In the genomic region with DNA sequence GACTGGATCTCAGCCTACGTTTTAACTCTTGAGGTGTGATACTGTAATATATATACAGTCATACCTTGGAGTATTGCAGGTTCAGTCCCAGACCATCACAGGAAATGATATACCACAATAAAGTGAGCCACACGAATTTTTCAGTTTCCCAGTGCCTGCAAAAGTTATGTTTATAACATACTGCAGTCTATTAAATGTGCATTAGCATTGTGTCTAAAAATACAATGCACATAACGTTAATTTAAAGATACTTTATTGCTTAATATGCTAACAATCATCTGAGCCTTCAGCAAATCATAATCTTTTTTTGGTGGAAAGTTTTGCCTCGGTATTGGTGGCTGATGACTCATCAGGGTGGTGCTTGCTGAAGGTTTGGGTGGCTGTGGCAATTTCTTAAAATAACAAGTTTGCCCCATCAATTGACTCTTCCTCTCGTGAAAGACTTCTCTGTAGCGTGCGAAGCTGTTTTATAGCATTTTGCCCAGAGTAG, we compare ENCODE assay signal across 11 cellular contexts. TPM values are rescaled to one million over a fixed set of nuclear protein-coding genes. Genes with fewer than 3 reads are reported as not detected.
A peak's percentile ranks its signal among the peaks of the same experiment; 100 is the strongest.
DNase-seq lines count a peak whose midpoint lies in the region; ATAC-seq and TF ChIP-seq lines count a peak whose summit lies in the region.
"Had no signal": no experiment of that assay in that cellular context is flagged by ENCODE, and none has a peak within 500 bp of the region (broad histone marks: within the 10 kb centered on the region; RNA-seq: fewer than 3 reads in every experiment).

No MANE protein-coding gene starts in this region.

- peaks cover 66% of the 10 kb centered on the region for H3K36me3 Mint-ChIP-seq in T-helper 2 cell treated with Interferon-gamma antibody and Interleukin-4, amounts not matched to agents 5 μg/mL and 100 μg/mL, for 36 hours (ENCODE audit: low read depth)
- peaks cover 29% of the 10 kb centered on the region for H3K36me3 Mint-ChIP-seq in activated naive CD4-positive, alpha-beta T cell treated with anti-CD3 and anti-CD28 coated beads, Interleukin-2, amount 50 U/mL, for 24 hours

- H3K27me3 Mint-ChIP-seq in T-helper 2 cell treated with Interferon-gamma antibody and Interleukin-4, amounts not matched to agents 5 μg/mL and 100 μg/mL, for 36 hours (ENCODE audit: low read depth): no peaks in the 10 kb centered on the region
- no peaks in the 10 kb centered on the region for H3K27me3 Mint-ChIP-seq in activated naive CD4-positive, alpha-beta T cell treated with anti-CD3 and anti-CD28 coated beads, Interleukin-2, amount 50 U/mL, for 24 hours

- peak overlapping the region; percentile 98 for H3K27ac Mint-ChIP-seq in T-helper 2 cell treated with Interferon-gamma antibody and Interleukin-4, amounts not matched to agents 5 μg/mL and 100 μg/mL, for 36 hours
- peak overlapping the region; percentile 97 for H3K27ac Mint-ChIP-seq in activated naive CD4-positive, alpha-beta T cell treated with anti-CD3 and anti-CD28 coated beads, Interleukin-2, amount 50 U/mL, for 24 hours

- no peak for ATAC-seq in upper lobe of right lung
- ATAC-seq in GM19324 (IDR thresholded peaks at IDR 0.05; ENCODE audit: low FRiP score, unreplicated experiment): no peak

- no peaks in the 10 kb centered on the region for H3K9me3 Mint-ChIP-seq in T-helper 2 cell treated with Interferon-gamma antibody and Interleukin-4, amounts not matched to agents 5 μg/mL and 100 μg/mL, for 36 hours
- H3K9me3 Mint-ChIP-seq in activated naive CD4-positive, alpha-beta T cell treated with anti-CD3 and anti-CD28 coated beads, Interleukin-2, amount 50 U/mL, for 24 hours: no peaks in the 10 kb centered on the region

- DNase-seq in HT1080 (ENCODE audit: low read depth) (peak; percentile 11), upper lobe of right lung (no peak), medulla oblongata (ENCODE audit: extremely low spot score) (no peak), NK-92 (lab: John Stamatoyannopoulos, UW; ENCODE audit: unreplicated experiment) (no peak)
- DNase-seq in T-helper 2 cell treated with Interferon-gamma antibody and Interleukin-4, amounts not matched to agents 5 μg/mL and 100 μg/mL, for 36 hours (ENCODE audit: low spot score): peak; percentile 70
- peak; percentile 6 for DNase-seq in stimulated activated CD4-positive, alpha-beta T cell treated with anti-CD3 and anti-CD28 coated beads, Interleukin-4, amount 100 ng/mL, for 1 hour
- DNase-seq: COR-L47, NCI-H526 treated with DMSO at 0.1 percent for 48 hours, posterior cingulate gyrus had no signal

- TF ChIP-seq CTCF in upper lobe of right lung (IDR thresholded peaks at IDR 0.05): no peak

- no peaks in the 10 kb centered on the region for H3K27me3 ChIP-seq in upper lobe of right lung

- no peak overlapping the region for H3K4me3 ChIP-seq in upper lobe of right lung

- peaks cover 89% of the 10 kb centered on the region for H3K36me3 ChIP-seq in upper lobe of right lung

- H3K4me1 ChIP-seq in upper lobe of right lung: no peaks in the 10 kb centered on the region

- H3K4me1 Mint-ChIP-seq in T-helper 2 cell treated with Interferon-gamma antibody and Interleukin-4, amounts not matched to agents 5 μg/mL and 100 μg/mL, for 36 hours (ENCODE audit: low read depth): peaks cover 55% of the 10 kb centered on the region
- H3K4me1 Mint-ChIP-seq in activated naive CD4-positive, alpha-beta T cell treated with anti-CD3 and anti-CD28 coated beads, Interleukin-2, amount 50 U/mL, for 24 hours: peaks cover 51% of the 10 kb centered on the region

- intact Hi-C loops in upper lobe of right lung (cut with DNase I): no loop called here

- no peaks in the 10 kb centered on the region for H3K9me3 ChIP-seq in upper lobe of right lung

- peak overlapping the region; percentile 77 for H3K4me3 Mint-ChIP-seq in T-helper 2 cell treated with Interferon-gamma antibody and Interleukin-4, amounts not matched to agents 5 μg/mL and 100 μg/mL, for 36 hours
- peak overlapping the region; percentile 74 for H3K4me3 Mint-ChIP-seq in activated naive CD4-positive, alpha-beta T cell treated with anti-CD3 and anti-CD28 coated beads, Interleukin-2, amount 50 U/mL, for 24 hours

- H3K27ac ChIP-seq in upper lobe of right lung: no peak overlapping the region

RNA-seq across cellular contexts. Expression of a gene that starts 18.9 kb away (rescaled TPM):
- 8.8 and 10.2 TPM in 2 replicates for total RNA-seq in HT1080 (2014; rRNA removed; shearing (Covaris generic))
- 14.5 and 17.7 TPM in 2 replicates for polyA plus RNA-seq in HT1080 (2015; cell fraction: cytosol; rRNA removed)
- 29.6 and 31.2 TPM in 2 replicates for polyA plus RNA-seq in HT1080 (2015; cell fraction: nucleus; rRNA removed)
- total RNA-seq in upper lobe of right lung: 24.5 TPM

RNA-seq across cellular contexts. Expression of a gene that starts 45.1 kb away (rescaled TPM):
- total RNA-seq in HT1080 (2014; rRNA removed; shearing (Covaris generic)): 77.9 and 80.2 TPM in 2 replicates
- 61.1 and 79.6 TPM in 2 replicates for polyA plus RNA-seq in HT1080 (2015; cell fraction: cytosol; rRNA removed)
- 181 and 197 TPM in 2 replicates for polyA plus RNA-seq in HT1080 (2015; cell fraction: nucleus; rRNA removed)
- total RNA-seq in upper lobe of right lung: 29.6 TPM

RNA-seq across cellular contexts. Expression of a gene that starts 45.3 kb away (rescaled TPM):
- total RNA-seq in HT1080 (2014; rRNA removed; shearing (Covaris generic)): 20.0 and 29.5 TPM in 2 replicates
- polyA plus RNA-seq in HT1080 (2015; cell fraction: cytosol; rRNA removed): 48.5 and 63.6 TPM in 2 replicates
- 75.4 and 81.9 TPM in 2 replicates for polyA plus RNA-seq in HT1080 (2015; cell fraction: nucleus; rRNA removed)
- 25.0 TPM for total RNA-seq in upper lobe of right lung

Comparison
In these comparisons a context has a peak if more than half of its experiments do, and no peak if none do; other contexts are left out.
1. DNase-seq: peak in HT1080 (single experiment), T-helper 2 cell treated with Interferon-gamma antibody and Interleukin-4, amounts not matched to agents 5 μg/mL and 100 μg/mL, for 36 hours (single experiment) and stimulated activated CD4-positive, alpha-beta T cell treated with anti-CD3 and anti-CD28 coated beads, Interleukin-4, amount 100 ng/mL, for 1 hour (single experiment); none in upper lobe of right lung (single experiment), medulla oblongata (single experiment) and NK-92 (single experiment).